ENCODE assay signal across 8 cellular contexts in the genomic region with DNA sequence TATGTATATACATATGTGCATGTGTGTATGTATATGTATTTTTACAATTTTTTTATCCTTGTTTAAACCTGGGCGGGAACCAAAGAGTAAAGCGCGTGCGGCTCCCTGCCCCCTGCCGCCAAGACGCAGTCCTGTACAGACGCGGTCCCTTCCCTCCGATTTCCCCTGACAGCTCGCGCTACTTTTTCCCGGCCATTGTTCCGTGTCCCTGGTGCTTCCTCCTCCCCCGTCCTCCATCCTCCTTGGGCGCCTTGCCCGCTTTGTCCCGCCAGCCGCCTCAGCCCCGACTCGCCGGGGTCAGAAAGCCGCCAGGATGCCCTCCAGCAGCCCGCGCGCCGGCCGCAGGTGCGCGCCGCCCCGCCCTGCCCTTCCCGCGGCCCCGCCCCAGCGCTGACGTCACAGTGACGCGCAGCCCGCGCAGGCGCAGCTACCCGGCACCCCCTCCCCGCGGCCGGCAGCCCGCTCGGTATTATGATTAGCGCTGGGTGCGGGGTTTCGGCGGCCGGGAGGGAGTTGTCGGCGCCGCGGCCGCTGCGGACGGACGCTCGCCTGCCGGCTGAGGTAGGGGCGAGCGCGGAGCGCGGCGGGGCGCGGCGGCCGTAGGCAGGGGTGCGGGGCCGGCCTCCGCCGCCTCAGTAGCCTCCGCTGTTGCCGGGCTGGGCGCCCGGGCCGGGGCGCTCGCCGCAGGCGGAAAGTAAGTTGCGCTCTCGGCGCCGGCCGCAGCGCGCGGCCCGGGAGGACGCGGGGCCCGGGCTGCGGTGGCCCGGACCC. TPM values are rescaled to one million over a fixed set of nuclear protein-coding genes. Genes with fewer than 3 reads are reported as not detected.
DNase-seq lines count a peak whose midpoint lies in the region; ATAC-seq and TF ChIP-seq lines count a peak whose summit lies in the region.

A gene with protein sequence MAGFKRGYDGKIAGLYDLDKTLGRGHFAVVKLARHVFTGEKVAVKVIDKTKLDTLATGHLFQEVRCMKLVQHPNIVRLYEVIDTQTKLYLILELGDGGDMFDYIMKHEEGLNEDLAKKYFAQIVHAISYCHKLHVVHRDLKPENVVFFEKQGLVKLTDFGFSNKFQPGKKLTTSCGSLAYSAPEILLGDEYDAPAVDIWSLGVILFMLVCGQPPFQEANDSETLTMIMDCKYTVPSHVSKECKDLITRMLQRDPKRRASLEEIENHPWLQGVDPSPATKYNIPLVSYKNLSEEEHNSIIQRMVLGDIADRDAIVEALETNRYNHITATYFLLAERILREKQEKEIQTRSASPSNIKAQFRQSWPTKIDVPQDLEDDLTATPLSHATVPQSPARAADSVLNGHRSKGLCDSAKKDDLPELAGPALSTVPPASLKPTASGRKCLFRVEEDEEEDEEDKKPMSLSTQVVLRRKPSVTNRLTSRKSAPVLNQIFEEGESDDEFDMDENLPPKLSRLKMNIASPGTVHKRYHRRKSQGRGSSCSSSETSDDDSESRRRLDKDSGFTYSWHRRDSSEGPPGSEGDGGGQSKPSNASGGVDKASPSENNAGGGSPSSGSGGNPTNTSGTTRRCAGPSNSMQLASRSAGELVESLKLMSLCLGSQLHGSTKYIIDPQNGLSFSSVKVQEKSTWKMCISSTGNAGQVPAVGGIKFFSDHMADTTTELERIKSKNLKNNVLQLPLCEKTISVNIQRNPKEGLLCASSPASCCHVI (plus strand): TSS at position 426 of the 771 bp plus-strand sequence. CDS start 16,664 bp downstream, outside the sequence.

- peak; percentile 81 for ATAC-seq in GM21390 (IDR thresholded peaks at IDR 0.05; ENCODE audit: unreplicated experiment)

- peaks cover 7% of the 10 kb centered on the region; the same call in 1 of the 2 replicates for H3K27me3 ChIP-seq in HUES64 (ENCODE audit: insufficient read depth, low read length)
- H3K27me3 ChIP-seq in neural progenitor cell: peaks cover 10% of the 10 kb centered on the region

- H3K9me3 Mint-ChIP-seq in neural progenitor cell: no peaks in the 10 kb centered on the region

- WGBS in HUES64: under 1% methylated on average over 99 of the region's 99 CpGs

- H4K20me1 ChIP-seq in neural progenitor cell (ENCODE audit: low read depth): peaks cover 44% of the 10 kb centered on the region

- peak within 1 kb of the TSS; percentile 96 for H3K4me3 Mint-ChIP-seq in neural progenitor cell

- H3K4me2 ChIP-seq in neural progenitor cell: peak within 1 kb of the TSS; percentile 80

- DNase-seq in DMS53 (lab: John Stamatoyannopoulos, UW) (peak; percentile 76), SHP77 (lab: John Stamatoyannopoulos, UW) (peak; percentile 38 to 69), activated gamma-delta T cell (lab: John Stamatoyannopoulos, UW) (peak; percentile 89), foreskin fibroblast (peak; percentile 65 to 90), neural progenitor cell (ENCODE audit: low spot score) (peak; percentile 94), stromal cell of bone marrow (ENCODE audit: low read depth) (peak; percentile 46)

- peaks cover 6% of the 10 kb centered on the region for H3K36me3 Mint-ChIP-seq in neural progenitor cell

- H3K27me3 Mint-ChIP-seq in neural progenitor cell (ENCODE audit: insufficient read depth, low read depth): peaks cover 5% of the 10 kb centered on the region

- peak within 1 kb of the TSS; percentile 92 for H3K27ac Mint-ChIP-seq in neural progenitor cell

- TF ChIP-seq CTCF in foreskin fibroblast (IDR thresholded peaks at IDR 0.05; ENCODE audit: low read depth, low read length): peak; percentile 15
- peak; percentile 43 for TF ChIP-seq CTCF in neural progenitor cell (IDR thresholded peaks at IDR 0.05)

- peak within 1 kb of the TSS; percentile 98 for H2AFZ ChIP-seq in neural progenitor cell (replicated peaks)

- H3K4me1 Mint-ChIP-seq in neural progenitor cell: peaks cover 17% of the 10 kb centered on the region

- H3K4me3 ChIP-seq in HUES64 (ENCODE audit: low read length) (peak within 1 kb of the TSS; percentile 72), foreskin fibroblast (ENCODE audit: low read depth in 1 of 2, low read length in 2 of 2) (peak within 1 kb of the TSS; percentile 72 to 79), neural progenitor cell (peak within 1 kb of the TSS; percentile 92)

- peak within 1 kb of the TSS; percentile 65; the same call in 1 of the 2 replicates for H3K27ac ChIP-seq in HUES64 (ENCODE audit: low read depth, low read length)
- no peak within 1 kb of the TSS for H3K27ac ChIP-seq in neural progenitor cell

- H3K9ac ChIP-seq in HUES64 (ENCODE audit: low read depth, low read length) (peak within 1 kb of the TSS; percentile 85), neural progenitor cell (peak within 1 kb of the TSS; percentile 73)

- H3K9me3 ChIP-seq in HUES64 (ENCODE audit: insufficient read depth, low read depth, low read length) (no peaks in the 10 kb centered on the region), neural progenitor cell (ENCODE audit: low read depth) (no peaks in the 10 kb centered on the region)

- H3K4me1 ChIP-seq in HUES64 (ENCODE audit: insufficient read depth, low read length) (peaks cover 22% of the 10 kb centered on the region), neural progenitor cell (peaks cover 26% of the 10 kb centered on the region)

- H3K79me2 ChIP-seq in neural progenitor cell (ENCODE audit: low read depth): peaks cover 45% of the 10 kb centered on the region

- peaks cover 11% of the 10 kb centered on the region for H3F3A ChIP-seq in neural progenitor cell (ENCODE audit: low read depth)

- peaks cover 9% of the 10 kb centered on the region; the same call in 1 of the 2 replicates for H3K36me3 ChIP-seq in HUES64 (ENCODE audit: insufficient read depth, low read length)
- H3K36me3 ChIP-seq in neural progenitor cell: no peaks in the 10 kb centered on the region

RNA-seq across cellular contexts. Expression of the gene that starts here (rescaled TPM):
- 8.4 TPM for polyA plus RNA-seq in HUES64 (2013, experiment 1 of 2)
- polyA plus RNA-seq in HUES64 (2013, experiment 2 of 2): 9.3 TPM
- 25.2 and 26.1 TPM in 2 replicates for total RNA-seq in neural progenitor cell (ENCODE audit: low replicate concordance)
